Comparison of ENCODE assay signal across 8 cellular contexts in genomic region chr4:99949999-99950912, GRCh38. TPM values are rescaled to one million over a fixed set of nuclear protein-coding genes. Genes with fewer than 3 reads are reported as not detected.
A peak's percentile ranks its signal among the peaks of the same experiment; 100 is the strongest.
DNase-seq lines count a peak whose midpoint lies in the region; ATAC-seq and TF ChIP-seq lines count a peak whose summit lies in the region.

Gene H2AZ1, minus strand, starts transcription at chr4:99950275. Its CDS starts 105 bp downstream, at chr4:99950170.

- peak within 1 kb of the TSS; percentile 71 to 74 for H3K4me3 ChIP-seq in left lung

- H3K9me3 ChIP-seq in left lung = no peaks in the 10 kb centered on the region

- peak within 1 kb of the TSS; percentile 85 to 89 for H3K27ac ChIP-seq in left lung

- intact Hi-C loops in left lung (cut with DNase I) = loop anchor here in 1 of 2 donors (5.0 to 10.0 kb wide), 3 partner anchors 55 to 388 kb away; partner anchors contain the start of genes DAPP1, LAMTOR3 and TRMT10A

- TF ChIP-seq CTCF in left lung (IDR thresholded peaks at IDR 0.05) = no peak

- H3K36me3 ChIP-seq in left lung = peaks cover 0 to 10% of the 10 kb centered on the region in 2 donors

- ATAC-seq in GM19397 (IDR thresholded peaks at IDR 0.05; ENCODE audit: unreplicated experiment) (peak; percentile 66), HG03565 (IDR thresholded peaks at IDR 0.05; ENCODE audit: unreplicated experiment) (peak; percentile 54), left lung (peak; percentile 88)

- H3K27me3 ChIP-seq in left lung = no peaks in the 10 kb centered on the region

- peaks cover 0 to 36% of the 10 kb centered on the region in 2 donors for H3K4me1 ChIP-seq in left lung

- DNase-seq in CD1c-positive myeloid dendritic cell (ENCODE audit: extremely low spot score) = peak; percentile 100
- peak; percentile 93 for DNase-seq in NCI-H748 treated with DMSO at 0.1 percent for 48 hours (lab: John Stamatoyannopoulos, UW)
- peak; percentile 91 to 99 for DNase-seq in activated CD4-positive, alpha-beta T cell treated with anti-CD3 and anti-CD28 coated beads, Interleukin-2, amount 50 U/mL, for 24 hours (ENCODE audit: low read depth in 1 of 2, low spot score in 1 of 2)
- DNase-seq in dermis microvascular lymphatic vessel endothelial cell (ENCODE audit: low read depth in 2 of 2) = peak; percentile 95 to 99
- DNase-seq in left lung = peak; percentile 98 to 99
- peak; percentile 91 to 94 for DNase-seq in stimulated activated CD4-positive, alpha-beta T cell treated with anti-CD3 and anti-CD28 coated beads, Interleukin-2, amount 100 ng/mL, for 48 hours

RNA-seq across cellular contexts. Expression of gene H2AZ1, which starts in this region (rescaled TPM):
- total RNA-seq in dermis microvascular lymphatic vessel endothelial cell (230 and 455 TPM in 2 replicates), left lung (100 to 1,000 TPM; 151 to 200 TPM)

Comparison
In these comparisons a context has a peak if more than half of its experiments do, and no peak if none do; other contexts are left out.
1. Peak in every context shown above with its lines: DNase-seq, ATAC-seq, H3K4me3 ChIP-seq and H3K27ac ChIP-seq.